2 cellular contexts compared by ENCODE assay signal in the genomic region with DNA sequence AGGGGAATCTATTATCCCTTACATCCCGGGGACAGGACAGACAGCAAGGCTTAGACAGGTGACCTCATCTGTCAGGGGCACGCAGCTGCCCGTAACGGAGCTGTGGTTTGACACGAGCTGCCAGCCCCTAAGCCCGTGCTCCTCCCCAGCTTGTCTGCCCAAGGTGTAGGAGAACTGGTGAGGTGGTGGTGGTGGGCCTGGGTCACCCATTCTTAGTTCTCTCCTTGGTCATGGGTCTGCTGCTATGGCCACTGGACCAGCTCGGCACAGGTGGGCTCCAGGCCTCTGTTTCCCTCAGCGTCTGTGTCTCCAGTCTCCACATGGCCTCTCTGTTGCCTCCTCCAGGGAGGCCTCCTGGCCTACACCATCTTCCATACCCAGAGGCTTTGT.
A peak's percentile ranks its signal among the peaks of the same experiment; 100 is the strongest.
TF ChIP-seq lines count a peak whose summit lies in the region.

No MANE protein-coding gene starts in this region.

TF ChIP-seq in K562, 482 proteins besides CTCF, POLR2A, EP300 and RAD21:
- no peak for TF ChIP-seq GATAD2A (IDR thresholded peaks at IDR 0.05)
- TF ChIP-seq ZFP36 (IDR thresholded peaks at IDR 0.05; ENCODE audit: low read depth, low read length, partially characterized antibody): peak; percentile 82
TF ChIP-seq in K562: peak in this region for 1.

TF ChIP-seq in GM23338, 12 proteins besides CTCF, POLR2A, EP300 and RAD21:
- no peak for TF ChIP-seq POLR2AphosphoS5 (IDR thresholded peaks at IDR 0.05; ENCODE audit: low read depth)
- TF ChIP-seq EZH2 (IDR thresholded peaks at IDR 0.05; ENCODE audit: low read depth, unreplicated experiment): no peak
- TF ChIP-seq, protein P1, sequence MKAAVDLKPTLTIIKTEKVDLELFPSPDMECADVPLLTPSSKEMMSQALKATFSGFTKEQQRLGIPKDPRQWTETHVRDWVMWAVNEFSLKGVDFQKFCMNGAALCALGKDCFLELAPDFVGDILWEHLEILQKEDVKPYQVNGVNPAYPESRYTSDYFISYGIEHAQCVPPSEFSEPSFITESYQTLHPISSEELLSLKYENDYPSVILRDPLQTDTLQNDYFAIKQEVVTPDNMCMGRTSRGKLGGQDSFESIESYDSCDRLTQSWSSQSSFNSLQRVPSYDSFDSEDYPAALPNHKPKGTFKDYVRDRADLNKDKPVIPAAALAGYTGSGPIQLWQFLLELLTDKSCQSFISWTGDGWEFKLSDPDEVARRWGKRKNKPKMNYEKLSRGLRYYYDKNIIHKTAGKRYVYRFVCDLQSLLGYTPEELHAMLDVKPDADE (IDR thresholded peaks at IDR 0.05): no peak
- no peak for TF ChIP-seq EZH2phosphoT487 (IDR thresholded peaks at IDR 0.05; ENCODE audit: unreplicated experiment)
- no peak for TF ChIP-seq ZNF114 (CRISPR knock-in tag; IDR thresholded peaks at IDR 0.05)
- TF ChIP-seq STAT1 (IDR thresholded peaks at IDR 0.05; ENCODE audit: unreplicated experiment): no peak
- TF ChIP-seq, protein P2, sequence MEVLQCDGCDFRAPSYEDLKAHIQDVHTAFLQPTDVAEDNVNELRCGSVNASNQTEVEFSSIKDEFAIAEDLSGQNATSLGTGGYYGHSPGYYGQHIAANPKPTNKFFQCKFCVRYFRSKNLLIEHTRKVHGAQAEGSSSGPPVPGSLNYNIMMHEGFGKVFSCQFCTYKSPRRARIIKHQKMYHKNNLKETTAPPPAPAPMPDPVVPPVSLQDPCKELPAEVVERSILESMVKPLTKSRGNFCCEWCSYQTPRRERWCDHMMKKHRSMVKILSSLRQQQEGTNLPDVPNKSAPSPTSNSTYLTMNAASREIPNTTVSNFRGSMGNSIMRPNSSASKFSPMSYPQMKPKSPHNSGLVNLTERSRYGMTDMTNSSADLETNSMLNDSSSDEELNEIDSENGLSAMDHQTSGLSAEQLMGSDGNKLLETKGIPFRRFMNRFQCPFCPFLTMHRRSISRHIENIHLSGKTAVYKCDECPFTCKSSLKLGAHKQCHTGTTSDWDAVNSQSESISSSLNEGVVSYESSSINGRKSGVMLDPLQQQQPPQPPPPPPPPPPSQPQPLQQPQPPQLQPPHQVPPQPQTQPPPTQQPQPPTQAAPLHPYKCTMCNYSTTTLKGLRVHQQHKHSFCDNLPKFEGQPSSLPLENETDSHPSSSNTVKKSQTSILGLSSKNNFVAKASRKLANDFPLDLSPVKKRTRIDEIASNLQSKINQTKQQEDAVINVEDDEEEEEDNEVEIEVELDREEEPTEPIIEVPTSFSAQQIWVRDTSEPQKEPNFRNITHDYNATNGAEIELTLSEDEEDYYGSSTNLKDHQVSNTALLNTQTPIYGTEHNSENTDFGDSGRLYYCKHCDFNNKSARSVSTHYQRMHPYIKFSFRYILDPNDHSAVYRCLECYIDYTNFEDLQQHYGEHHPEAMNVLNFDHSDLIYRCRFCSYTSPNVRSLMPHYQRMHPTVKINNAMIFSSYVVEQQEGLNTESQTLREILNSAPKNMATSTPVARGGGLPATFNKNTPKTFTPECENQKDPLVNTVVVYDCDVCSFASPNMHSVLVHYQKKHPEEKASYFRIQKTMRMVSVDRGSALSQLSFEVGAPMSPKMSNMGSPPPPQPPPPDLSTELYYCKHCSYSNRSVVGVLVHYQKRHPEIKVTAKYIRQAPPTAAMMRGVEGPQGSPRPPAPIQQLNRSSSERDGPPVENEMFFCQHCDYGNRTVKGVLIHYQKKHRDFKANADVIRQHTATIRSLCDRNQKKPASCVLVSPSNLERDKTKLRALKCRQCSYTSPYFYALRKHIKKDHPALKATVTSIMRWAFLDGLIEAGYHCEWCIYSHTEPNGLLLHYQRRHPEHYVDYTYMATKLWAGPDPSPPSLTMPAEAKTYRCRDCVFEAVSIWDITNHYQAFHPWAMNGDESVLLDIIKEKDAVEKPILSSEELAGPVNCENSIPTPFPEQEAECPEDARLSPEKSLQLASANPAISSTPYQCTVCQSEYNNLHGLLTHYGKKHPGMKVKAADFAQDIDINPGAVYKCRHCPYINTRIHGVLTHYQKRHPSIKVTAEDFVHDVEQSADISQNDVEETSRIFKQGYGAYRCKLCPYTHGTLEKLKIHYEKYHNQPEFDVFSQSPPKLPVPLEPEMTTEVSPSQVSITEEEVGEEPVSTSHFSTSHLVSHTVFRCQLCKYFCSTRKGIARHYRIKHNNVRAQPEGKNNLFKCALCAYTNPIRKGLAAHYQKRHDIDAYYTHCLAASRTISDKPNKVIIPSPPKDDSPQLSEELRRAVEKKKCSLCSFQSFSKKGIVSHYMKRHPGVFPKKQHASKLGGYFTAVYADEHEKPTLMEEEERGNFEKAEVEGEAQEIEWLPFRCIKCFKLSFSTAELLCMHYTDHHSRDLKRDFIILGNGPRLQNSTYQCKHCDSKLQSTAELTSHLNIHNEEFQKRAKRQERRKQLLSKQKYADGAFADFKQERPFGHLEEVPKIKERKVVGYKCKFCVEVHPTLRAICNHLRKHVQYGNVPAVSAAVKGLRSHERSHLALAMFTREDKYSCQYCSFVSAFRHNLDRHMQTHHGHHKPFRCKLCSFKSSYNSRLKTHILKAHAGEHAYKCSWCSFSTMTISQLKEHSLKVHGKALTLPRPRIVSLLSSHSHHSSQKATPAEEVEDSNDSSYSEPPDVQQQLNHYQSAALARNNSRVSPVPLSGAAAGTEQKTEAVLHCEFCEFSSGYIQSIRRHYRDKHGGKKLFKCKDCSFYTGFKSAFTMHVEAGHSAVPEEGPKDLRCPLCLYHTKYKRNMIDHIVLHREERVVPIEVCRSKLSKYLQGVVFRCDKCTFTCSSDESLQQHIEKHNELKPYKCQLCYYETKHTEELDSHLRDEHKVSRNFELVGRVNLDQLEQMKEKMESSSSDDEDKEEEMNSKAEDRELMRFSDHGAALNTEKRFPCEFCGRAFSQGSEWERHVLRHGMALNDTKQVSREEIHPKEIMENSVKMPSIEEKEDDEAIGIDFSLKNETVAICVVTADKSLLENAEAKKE (CRISPR knock-in tag; IDR thresholded peaks at IDR 0.05): no peak
- TF ChIP-seq CREB1 (CRISPR knock-in tag; IDR thresholded peaks at IDR 0.05; ENCODE audit: low read depth): no peak
- no peak for TF ChIP-seq ZNF331 (CRISPR knock-in tag; IDR thresholded peaks at IDR 0.05; ENCODE audit: low read depth)
- TF ChIP-seq NANOG (IDR thresholded peaks at IDR 0.05; ENCODE audit: borderline replicate concordance): no peak
- no peak for TF ChIP-seq JUNB (IDR thresholded peaks at IDR 0.05; ENCODE audit: unreplicated experiment)
- TF ChIP-seq, protein P3, sequence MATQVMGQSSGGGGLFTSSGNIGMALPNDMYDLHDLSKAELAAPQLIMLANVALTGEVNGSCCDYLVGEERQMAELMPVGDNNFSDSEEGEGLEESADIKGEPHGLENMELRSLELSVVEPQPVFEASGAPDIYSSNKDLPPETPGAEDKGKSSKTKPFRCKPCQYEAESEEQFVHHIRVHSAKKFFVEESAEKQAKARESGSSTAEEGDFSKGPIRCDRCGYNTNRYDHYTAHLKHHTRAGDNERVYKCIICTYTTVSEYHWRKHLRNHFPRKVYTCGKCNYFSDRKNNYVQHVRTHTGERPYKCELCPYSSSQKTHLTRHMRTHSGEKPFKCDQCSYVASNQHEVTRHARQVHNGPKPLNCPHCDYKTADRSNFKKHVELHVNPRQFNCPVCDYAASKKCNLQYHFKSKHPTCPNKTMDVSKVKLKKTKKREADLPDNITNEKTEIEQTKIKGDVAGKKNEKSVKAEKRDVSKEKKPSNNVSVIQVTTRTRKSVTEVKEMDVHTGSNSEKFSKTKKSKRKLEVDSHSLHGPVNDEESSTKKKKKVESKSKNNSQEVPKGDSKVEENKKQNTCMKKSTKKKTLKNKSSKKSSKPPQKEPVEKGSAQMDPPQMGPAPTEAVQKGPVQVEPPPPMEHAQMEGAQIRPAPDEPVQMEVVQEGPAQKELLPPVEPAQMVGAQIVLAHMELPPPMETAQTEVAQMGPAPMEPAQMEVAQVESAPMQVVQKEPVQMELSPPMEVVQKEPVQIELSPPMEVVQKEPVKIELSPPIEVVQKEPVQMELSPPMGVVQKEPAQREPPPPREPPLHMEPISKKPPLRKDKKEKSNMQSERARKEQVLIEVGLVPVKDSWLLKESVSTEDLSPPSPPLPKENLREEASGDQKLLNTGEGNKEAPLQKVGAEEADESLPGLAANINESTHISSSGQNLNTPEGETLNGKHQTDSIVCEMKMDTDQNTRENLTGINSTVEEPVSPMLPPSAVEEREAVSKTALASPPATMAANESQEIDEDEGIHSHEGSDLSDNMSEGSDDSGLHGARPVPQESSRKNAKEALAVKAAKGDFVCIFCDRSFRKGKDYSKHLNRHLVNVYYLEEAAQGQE (IDR thresholded peaks at IDR 0.05; ENCODE audit: unreplicated experiment): no peak
